Comparison of ENCODE assay signal across 29 cellular contexts in genomic region chr17:8909621-8910292, GRCh38. TPM values are rescaled to one million over a fixed set of nuclear protein-coding genes. Genes with fewer than 3 reads are reported as not detected.
DNase-seq lines count a peak whose midpoint lies in the region; ATAC-seq, FAIRE-seq and TF ChIP-seq lines count a peak whose summit lies in the region.
"Had no signal": no experiment of that assay in that cellular context is flagged by ENCODE, and none has a peak within 500 bp of the region (broad histone marks: within the 10 kb centered on the region; RNA-seq: fewer than 3 reads in every experiment).

No MANE protein-coding gene starts in this region.

- H2AFZ ChIP-seq in HepG2 (ENCODE audit: low read length), result no peak overlapping the region

- no peak overlapping the region for H3K4me3 Mint-ChIP-seq in T-helper 17 cell
- H3K4me3 Mint-ChIP-seq: activated CD4-positive, alpha-beta memory T cell treated with anti-CD3 and anti-CD28 coated beads for 36 hours; mesothelial cell of epicardium; T-helper 2 cell treated with Interferon-gamma antibody and Interleukin-4, amounts not matched to agents 5 μg/mL and 100 μg/mL, for 36 hours had no signal

- H3K9me3 ChIP-seq in right lobe of liver (no peaks in the 10 kb centered on the region), HepG2 (ENCODE audit: low read length) (no peaks in the 10 kb centered on the region), T-helper 17 cell (ENCODE audit: control insufficient read depth, low read length, poor library complexity, severe bottlenecking) (no peaks in the 10 kb centered on the region)
- H3K9me3 ChIP-seq: gastroesophageal sphincter, upper lobe of left lung had no signal

- H3K27ac ChIP-seq in right lobe of liver (no peak overlapping the region), HepG2 (ENCODE audit: extremely low read length, insufficient read depth, low read length) (no peak overlapping the region)
- H3K27ac ChIP-seq: gastroesophageal sphincter, WERI-Rb-1 had no signal

- FAIRE-seq in HepG2 (lab: Jason Lieb, UNC), result no peak
- FAIRE-seq: H1 had no signal

- no peaks in the 10 kb centered on the region for H4K20me1 ChIP-seq in HepG2 (ENCODE audit: insufficient read depth, low read length)

- in situ Hi-C loops in HepG2 (cut with HindIII; ENCODE audit: extremely low pct_ligation_motif_present, low pct_unique_long_range_greater_than_20kb), result no loop called here

- CTCF ChIA-PET in HepG2 (lab: Yijun Ruan, JAX; ENCODE audit: low intra/inter-chr PET ratio, low total read pairs), result no interaction called here

- peaks cover 14% of the 10 kb centered on the region for H3K36me3 Mint-ChIP-seq in T-helper 17 cell (ENCODE audit: low read depth)
- H3K36me3 Mint-ChIP-seq: mesothelial cell of epicardium had no signal

- peak in 3 of 4 donors; percentile 43 to 62 (median 50) for ATAC-seq in right lobe of liver
- no peak for ATAC-seq in HepG2
- ATAC-seq in T-helper 17 cell, result no peak
- ATAC-seq: gastroesophageal sphincter, PC-3 had no signal

- no peak overlapping the region for H3K4me2 ChIP-seq in HepG2 (ENCODE audit: low read depth, low read length)
- H3K4me2 ChIP-seq: smooth muscle cell had no signal

- TF ChIP-seq CTCF in right lobe of liver (IDR thresholded peaks at IDR 0.05) (no peak), HepG2 (CRISPR knock-in tag; IDR thresholded peaks at IDR 0.05) (no peak)

- H3K36me3 ChIP-seq in right lobe of liver (no peaks in the 10 kb centered on the region), HepG2 (replicated peaks in 1 of 2; ENCODE audit: control insufficient read depth in 1 of 2, insufficient read depth in 2 of 2, low read length in 2 of 2) (no peaks in the 10 kb centered on the region)
- H3K36me3 ChIP-seq: gastroesophageal sphincter, upper lobe of left lung, WERI-Rb-1 had no signal

- 44% methylated on average over 8 of the region's 8 CpGs for WGBS in right lobe of liver (ENCODE audit: insufficient coverage, low coverage, low lambda C conversion rate, missing lambda C conversion rate)
- 31% methylated on average over 8 of the region's 8 CpGs for WGBS in HepG2 (ENCODE audit: low lambda C conversion rate)

- DNase-seq in right lobe of liver, result no peak
- DNase-seq in HepG2 (ENCODE audit: low spot score), result no peak
- DNase-seq in T-helper 17 cell, result no peak
- peak; percentile 5 for DNase-seq in medulla oblongata (ENCODE audit: extremely low spot score)
- DNase-seq in NAMALWA (ENCODE audit: low spot score), result no peak
- DNase-seq in DMS 273 (lab: John Stamatoyannopoulos, UW; ENCODE audit: unreplicated experiment), result no peak
- no peak for DNase-seq in stimulated activated CD4-positive, alpha-beta T cell treated with anti-CD3 and anti-CD28 coated beads, Interleukin-4, amount 100 ng/mL, for 4 hours
- DNase-seq: activated CD4-positive, alpha-beta memory T cell treated with anti-CD3 and anti-CD28 coated beads for 36 hours; activated effector memory CD4-positive, alpha-beta T cell treated with anti-CD3 and anti-CD28 coated beads, Interleukin-2, amount 50 U/mL, for 16 hours; activated T-cell treated with anti-CD3 and anti-CD28 coated beads for 4 hours; C1 segment of cervical spinal cord; central memory CD4-positive, alpha-beta T cell; hippocampal formation; IMR-90; naive B cell; NCI-H1092; NCI-H187; NCI-H2171; NCI-H524; PC-3; stimulated activated CD4-positive, alpha-beta T cell treated with anti-CD3 and anti-CD28 coated beads, Interleukin-1b, Interleukin-23, amount 100 ng/mL, for 48 hours; upper lobe of left lung; WERI-Rb-1 had no signal

- H3K27me3 ChIP-seq in right lobe of liver, result no peaks in the 10 kb centered on the region
- H3K27me3 ChIP-seq in HepG2 (ENCODE audit: control insufficient read depth in 1 of 2, insufficient read depth in 2 of 2, low read length in 2 of 2), result peaks cover 2 to 48% of the 10 kb centered on the region in 2 experiments; a peak in 4 of 5 replicates
- H3K27me3 ChIP-seq: upper lobe of left lung had no signal

- H3K79me2 ChIP-seq in HepG2 (ENCODE audit: insufficient read depth, low read length), result no peaks in the 10 kb centered on the region

- H3K27ac Mint-ChIP-seq in T-helper 17 cell, result peak overlapping the region; percentile 21
- H3K27ac Mint-ChIP-seq: activated CD4-positive, alpha-beta memory T cell treated with anti-CD3 and anti-CD28 coated beads for 36 hours; mesothelial cell of epicardium; T-helper 2 cell treated with Interferon-gamma antibody and Interleukin-4, amounts not matched to agents 5 μg/mL and 100 μg/mL, for 36 hours had no signal

- H3K4me3 ChIP-seq in right lobe of liver, result no peak overlapping the region
- no peak overlapping the region for H3K4me3 ChIP-seq in HepG2 (replicated peaks in 1 of 3; ENCODE audit: insufficient read depth in 1 of 3, low read depth in 2 of 3, low read length in 3 of 3)
- H3K4me3 ChIP-seq: gastroesophageal sphincter, smooth muscle cell, upper lobe of left lung had no signal

- H3K4me1 ChIP-seq in right lobe of liver (no peaks in the 10 kb centered on the region), HepG2 (ENCODE audit: insufficient read depth, low read length) (no peaks in the 10 kb centered on the region)
- H3K4me1 ChIP-seq: gastroesophageal sphincter, upper lobe of left lung had no signal

- H3K9ac ChIP-seq in HepG2 (ENCODE audit: insufficient read depth, low read depth, low read length), result no peak overlapping the region

- no peaks in the 10 kb centered on the region for H3K27me3 Mint-ChIP-seq in T-helper 17 cell
- H3K27me3 Mint-ChIP-seq: activated CD4-positive, alpha-beta memory T cell treated with anti-CD3 and anti-CD28 coated beads for 36 hours; naive B cell had no signal

- TF ChIP-seq POLR2A in right lobe of liver (IDR thresholded peaks at IDR 0.05) (no peak), HepG2 (IDR thresholded peaks at IDR 0.05; ENCODE audit: insufficient read depth in 1 of 2, low read depth in 2 of 2, low read length in 2 of 2) (no peak)

- no peak for TF ChIP-seq RAD21 in HepG2 (CRISPR knock-in tag; IDR thresholded peaks at IDR 0.05)

- POLR2A ChIA-PET in HepG2 (lab: Yijun Ruan, JAX), result no interaction called here

- TF ChIP-seq EP300 in HepG2 (IDR thresholded peaks at IDR 0.05; ENCODE audit: low read depth in 2 of 2, low read length in 2 of 2), result no peak
- TF ChIP-seq EP300 in HepG2 (CRISPR knock-in tag; IDR thresholded peaks at IDR 0.05; ENCODE audit: borderline replicate concordance), result no peak

- no TSS peak for BruUV-seq in HepG2 (replicated peaks; lab: Mats Ljungman, UMichigan)

- intact Hi-C loops in right lobe of liver (cut with DNase I), result no loop called here
- intact Hi-C loops in HepG2 (cut with micrococcal nuclease; ENCODE audit: unreplicated experiment), result no loop called here

- peaks cover 33% of the 10 kb centered on the region for H3K4me1 Mint-ChIP-seq in T-helper 17 cell
- H3K4me1 Mint-ChIP-seq: mesothelial cell of epicardium had no signal

RNA-seq across cellular contexts. Expression of gene PIK3R6, which starts 42.3 kb away (rescaled TPM):
- total RNA-seq in right lobe of liver (under 1 TPM in 5 of 6 experiments, not detected in 1; 0.18 to 0.62 (median 0.25) TPM), HepG2 (2016; rRNA removed; fragmentation: Illumina TruSeq; extraction: Trizol) (not detected in 2 replicates), T-helper 17 cell (under 1 TPM; 0.67 to 0.83 TPM)
- total RNA-seq in HepG2 (2016; cell fraction: cytosol; rRNA removed; fragmentation: Illumina TruSeq; extraction: Trizol; ENCODE audit: low read depth), result not detected in 2 replicates
- not detected in 2 replicates for total RNA-seq in HepG2 (2016; cell fraction: insoluble cytoplasmic fraction; rRNA removed; fragmentation: Illumina TruSeq; extraction: Trizol)
- not detected in 2 replicates for total RNA-seq in HepG2 (2016; cell fraction: membrane; rRNA removed; fragmentation: Illumina TruSeq; extraction: Trizol)
- not detected in 2 replicates for total RNA-seq in HepG2 (2016; cell fraction: nucleus; rRNA removed; fragmentation: Illumina TruSeq; extraction: Trizol)
- polyA plus RNA-seq in HepG2 (2011; rRNA removed), result not detected in 2 replicates
- polyA plus RNA-seq in HepG2 (2011; cell fraction: cytosol; rRNA removed), result 0.03 TPM in 2 replicates
- polyA plus RNA-seq in HepG2 (2011; cell fraction: nucleus; rRNA removed), result 0.26 TPM in 1 of 2 replicates, not detected in the other
- polyA plus RNA-seq in HepG2 (2012), result not detected in 2 replicates
- polyA plus RNA-seq in HepG2 (2016; cell fraction: cytosol; fragmentation: Illumina TruSeq; extraction: Trizol; ENCODE audit: low read depth), result not detected in 2 replicates
- polyA plus RNA-seq in HepG2 (2016; cell fraction: insoluble cytoplasmic fraction; fragmentation: Illumina TruSeq; extraction: Trizol; ENCODE audit: low read depth), result not detected in 2 replicates
- polyA plus RNA-seq in HepG2 (2016; cell fraction: membrane; fragmentation: Illumina TruSeq; extraction: Trizol; ENCODE audit: low read depth), result not detected in 2 replicates
- polyA plus RNA-seq in HepG2 (2016; cell fraction: nucleus; fragmentation: Illumina TruSeq; extraction: Trizol; ENCODE audit: insufficient read depth, low read depth), result not detected in 2 replicates
- polyA minus RNA-seq in HepG2 (2011; rRNA and poly(A)+ RNA removed; ENCODE audit: low replicate concordance), result 0.09 TPM in 1 of 2 replicates, not detected in the other
- not detected in 2 replicates for polyA minus RNA-seq in HepG2 (2011; cell fraction: cytosol; rRNA and poly(A)+ RNA removed)
- not detected in 2 replicates for polyA minus RNA-seq in HepG2 (2011; cell fraction: nucleus; rRNA and poly(A)+ RNA removed)
- total RNA-seq: dermis microvascular lymphatic vessel endothelial cell, IMR-90, mesothelial cell of epicardium, PC-3, smooth muscle cell had no signal
- polyA plus RNA-seq: IMR-90, smooth muscle cell had no signal

RNA-seq across cellular contexts. Expression of gene PIK3R5, which starts 55.8 kb away (rescaled TPM):
- total RNA-seq in right lobe of liver (1 to 10 TPM; 3.7 to 6.5 (median 5.0) TPM), HepG2 (2016; rRNA removed; fragmentation: Illumina TruSeq; extraction: Trizol) (not detected in 2 replicates), T-helper 17 cell (100 to 1,000 TPM; 164 to 177 TPM)
- not detected in 2 replicates for total RNA-seq in HepG2 (2016; cell fraction: cytosol; rRNA removed; fragmentation: Illumina TruSeq; extraction: Trizol; ENCODE audit: low read depth)
- total RNA-seq in HepG2 (2016; cell fraction: insoluble cytoplasmic fraction; rRNA removed; fragmentation: Illumina TruSeq; extraction: Trizol), result not detected in 2 replicates
- not detected in 2 replicates for total RNA-seq in HepG2 (2016; cell fraction: membrane; rRNA removed; fragmentation: Illumina TruSeq; extraction: Trizol)
- not detected in 2 replicates for total RNA-seq in HepG2 (2016; cell fraction: nucleus; rRNA removed; fragmentation: Illumina TruSeq; extraction: Trizol)
- not detected in 2 replicates for polyA plus RNA-seq in HepG2 (2011; rRNA removed)
- polyA plus RNA-seq in HepG2 (2011; cell fraction: cytosol; rRNA removed), result not detected in 2 replicates
- 0.09 TPM in 1 of 2 replicates, not detected in the other for polyA plus RNA-seq in HepG2 (2011; cell fraction: nucleus; rRNA removed)
- polyA plus RNA-seq in HepG2 (2012), result not detected in 2 replicates
- polyA plus RNA-seq in HepG2 (2016; cell fraction: cytosol; fragmentation: Illumina TruSeq; extraction: Trizol; ENCODE audit: low read depth), result not detected in 2 replicates
- not detected in 2 replicates for polyA plus RNA-seq in HepG2 (2016; cell fraction: insoluble cytoplasmic fraction; fragmentation: Illumina TruSeq; extraction: Trizol; ENCODE audit: low read depth)
- polyA plus RNA-seq in HepG2 (2016; cell fraction: membrane; fragmentation: Illumina TruSeq; extraction: Trizol; ENCODE audit: low read depth), result not detected in 2 replicates
- not detected in 2 replicates for polyA plus RNA-seq in HepG2 (2016; cell fraction: nucleus; fragmentation: Illumina TruSeq; extraction: Trizol; ENCODE audit: insufficient read depth, low read depth)
- 0.19 TPM in 1 of 2 replicates, not detected in the other for polyA minus RNA-seq in HepG2 (2011; rRNA and poly(A)+ RNA removed; ENCODE audit: low replicate concordance)
- not detected in 2 replicates for polyA minus RNA-seq in HepG2 (2011; cell fraction: cytosol; rRNA and poly(A)+ RNA removed)
- polyA minus RNA-seq in HepG2 (2011; cell fraction: nucleus; rRNA and poly(A)+ RNA removed), result not detected in 2 replicates
- total RNA-seq: dermis microvascular lymphatic vessel endothelial cell, IMR-90, PC-3, smooth muscle cell had no signal
- polyA plus RNA-seq: IMR-90, smooth muscle cell had no signal

Comparison
In these comparisons a context has a peak if more than half of its experiments do, and no peak if none do; other contexts are left out.
1. ATAC-seq: peak in right lobe of liver (3 of 4); none in HepG2 (single experiment) and T-helper 17 cell (single experiment).
2. RNA of gene PIK3R5, which starts 55.8 kb away (total RNA-seq): 164 to 177 TPM in T-helper 17 cell; 3.7 to 6.5 TPM in right lobe of liver and not detected in HepG2; every median in the first group is over 10 times any median in the second.